In genomic region chr9:5510360-5510931, GRCh38 we compare ENCODE assay signal across 8 cellular contexts. TPM values are rescaled to one million over a fixed set of nuclear protein-coding genes. Genes with fewer than 3 reads are reported as not detected.
A peak's percentile ranks its signal among the peaks of the same experiment; 100 is the strongest.
DNase-seq lines count a peak whose midpoint lies in the region; ATAC-seq, FAIRE-seq and TF ChIP-seq lines count a peak whose summit lies in the region.

Gene PDCD1LG2, plus strand, starts transcription at chr9:5510531. Its CDS starts 12,016 bp downstream, at chr9:5522547.

- H3K27me3 ChIP-seq in brain microvascular endothelial cell (replicated peaks) (no peaks in the 10 kb centered on the region), mesenchymal stem cell (ENCODE audit: control insufficient read depth in 1 of 2, insufficient read depth in 1 of 2, low read length in 2 of 2) (no peaks in the 10 kb centered on the region), thyroid gland (no peaks in the 10 kb centered on the region), neuronal stem cell (ENCODE audit: control insufficient read depth in 3 of 3, insufficient read depth in 3 of 3, low read depth in 1 of 3, low read length in 3 of 3) (no peaks in the 10 kb centered on the region)

- H3K9ac ChIP-seq in mesenchymal stem cell (ENCODE audit: low read length) = peak within 1 kb of the TSS; percentile 93
- no peak within 1 kb of the TSS for H3K9ac ChIP-seq in neuronal stem cell (ENCODE audit: low read depth, low read length, poor library complexity)

- H3K4me1 ChIP-seq in mesenchymal stem cell (ENCODE audit: control insufficient read depth, insufficient read depth, low read depth, low read length) = peaks cover 10% of the 10 kb centered on the region
- H3K4me1 ChIP-seq in thyroid gland = peaks cover 0 to 11% of the 10 kb centered on the region in 2 donors
- H3K4me1 ChIP-seq in neuronal stem cell (ENCODE audit: control insufficient read depth in 2 of 2, insufficient read depth in 1 of 2, low read depth in 1 of 2, low read length in 2 of 2) = peaks cover 0 to 3% of the 10 kb centered on the region in 2 donors

- intact Hi-C loops in thyroid gland (cut with DNase I) = no loop called here

- peaks cover 8% of the 10 kb centered on the region for H3K79me1 ChIP-seq in mesenchymal stem cell (replicated peaks; ENCODE audit: low read length, poor library complexity, severe bottlenecking)
- no peaks in the 10 kb centered on the region for H3K79me1 ChIP-seq in neuronal stem cell (ENCODE audit: low read depth, low read length)

- peak; percentile 85 for FAIRE-seq in GM12891 (lab: Jason Lieb, UNC)

- H3K27ac ChIP-seq in brain microvascular endothelial cell (peak within 1 kb of the TSS; percentile 92), mesenchymal stem cell (ENCODE audit: low read length, poor library complexity, severe bottlenecking) (peak within 1 kb of the TSS; percentile 91), thyroid gland (peak within 1 kb of the TSS in 2 of 3 donors; percentile 15 to 31), neuronal stem cell (replicated peaks; ENCODE audit: low read length) (no peak within 1 kb of the TSS)

- peak within 1 kb of the TSS; percentile 2 for H2AFZ ChIP-seq in mesenchymal stem cell (ENCODE audit: low read depth, low read length)
- no peak within 1 kb of the TSS for H2AFZ ChIP-seq in neuronal stem cell (ENCODE audit: low read length)

- H3K36me3 ChIP-seq in brain microvascular endothelial cell (replicated peaks) (no peaks in the 10 kb centered on the region), mesenchymal stem cell (ENCODE audit: control insufficient read depth in 1 of 2, insufficient read depth in 2 of 2, low read depth in 1 of 2, low read length in 2 of 2) (no peaks in the 10 kb centered on the region), thyroid gland (no peaks in the 10 kb centered on the region), neuronal stem cell (replicated peaks in 1 of 2; ENCODE audit: control insufficient read depth in 2 of 2, insufficient read depth in 2 of 2, low read length in 2 of 2) (no peaks in the 10 kb centered on the region)

- no peak within 1 kb of the TSS for H3K23ac ChIP-seq in mesenchymal stem cell (ENCODE audit: low read length in 2 of 2)
- no peak within 1 kb of the TSS for H3K23ac ChIP-seq in neuronal stem cell (ENCODE audit: low read depth, low read length, poor library complexity)

- H2AK5ac ChIP-seq in mesenchymal stem cell (ENCODE audit: low read length, severe bottlenecking) (peak within 1 kb of the TSS; percentile 25), neuronal stem cell (ENCODE audit: low read depth, low read length) (no peak within 1 kb of the TSS)

- H3K4me3 ChIP-seq in brain microvascular endothelial cell (ENCODE audit: low read depth, low read length) (peak within 1 kb of the TSS; percentile 28), mesenchymal stem cell (ENCODE audit: insufficient read depth in 1 of 2, low read depth in 1 of 2, low read length in 2 of 2) (peak within 1 kb of the TSS in 1 of 2 experiments; percentile 84), thyroid gland (replicated peaks in 1 of 3) (peak within 1 kb of the TSS in 1 of 3 donors; percentile 6), neuronal stem cell (ENCODE audit: low read length in 2 of 2) (no peak within 1 kb of the TSS)

- TF ChIP-seq POLR2A in GM12891 (IDR thresholded peaks at IDR 0.05; ENCODE audit: low read depth, low read length) (no peak), thyroid gland (IDR thresholded peaks at IDR 0.05) (no peak)

- peak within 1 kb of the TSS; percentile 96 for H4K8ac ChIP-seq in mesenchymal stem cell (ENCODE audit: low read length)
- no peak within 1 kb of the TSS for H4K8ac ChIP-seq in neuronal stem cell (ENCODE audit: low read depth, low read length)

- H3K9me3 ChIP-seq in mesenchymal stem cell (ENCODE audit: control insufficient read depth, low read length) (no peaks in the 10 kb centered on the region), thyroid gland (no peaks in the 10 kb centered on the region), neuronal stem cell (replicated peaks in 1 of 2; ENCODE audit: control insufficient read depth in 2 of 2, insufficient read depth in 1 of 2, low read depth in 1 of 2, low read length in 2 of 2) (no peaks in the 10 kb centered on the region)

- H3K4me2 ChIP-seq in mesenchymal stem cell (ENCODE audit: low read length, poor library complexity, severe bottlenecking) (peak within 1 kb of the TSS; percentile 18), neuronal stem cell (ENCODE audit: insufficient read depth, low read length, poor library complexity, severe bottlenecking) (no peak within 1 kb of the TSS)

- H3K18ac ChIP-seq in mesenchymal stem cell (ENCODE audit: low read depth in 1 of 2, low read length in 2 of 2) = peak within 1 kb of the TSS; percentile 70 to 81
- H3K18ac ChIP-seq in neuronal stem cell (ENCODE audit: low read length) = no peak within 1 kb of the TSS

- no peak within 1 kb of the TSS for H3K14ac ChIP-seq in mesenchymal stem cell (ENCODE audit: low read length in 2 of 2)
- H3K14ac ChIP-seq in neuronal stem cell (ENCODE audit: low read length) = no peak within 1 kb of the TSS

- H3K4ac ChIP-seq in mesenchymal stem cell (ENCODE audit: low read depth in 1 of 2, low read length in 2 of 2) = peak within 1 kb of the TSS; percentile 57 to 84
- no peak within 1 kb of the TSS for H3K4ac ChIP-seq in neuronal stem cell (ENCODE audit: low read length)

- no peak for DNase-seq in GM12891 (ENCODE audit: insufficient read length, low spot score)
- peak; percentile 74 for DNase-seq in MV-4-11 (lab: John Stamatoyannopoulos, UW)
- peak; percentile 56 for DNase-seq in brain microvascular endothelial cell
- DNase-seq in mesenchymal stem cell = peak; percentile 89
- no peak for DNase-seq in thyroid gland
- no peak for DNase-seq in neuronal stem cell (ENCODE audit: low spot score)
- DNase-seq in AML-193 (lab: John Stamatoyannopoulos, UW) = no peak

- H4K91ac ChIP-seq in mesenchymal stem cell (ENCODE audit: low read length) = peak within 1 kb of the TSS; percentile 74
- H4K91ac ChIP-seq in neuronal stem cell (ENCODE audit: low read depth, low read length, poor library complexity) = no peak within 1 kb of the TSS

- 0% methylated on average over 3 of the region's 4 CpGs for WGBS in mesenchymal stem cell
- 50 to 60% methylated on average over 4 of the region's 4 CpGs for WGBS in thyroid gland, 2 donors
- no CpG with 5 or more reads among the region's 4 CpGs for WGBS in neuronal stem cell (ENCODE audit: extremely low coverage in 2 of 2, insufficient read length in 2 of 2, insufficient replicate concordance in 1 of 2), 2 donors

- in situ Hi-C loops in brain microvascular endothelial cell (cut with HindIII; ENCODE audit: low pct_ligation_motif_present, low sequenced_read_pairs) = no loop called here

- H2BK5ac ChIP-seq in mesenchymal stem cell (ENCODE audit: low read depth, low read length, poor library complexity, severe bottlenecking) = peak within 1 kb of the TSS; percentile 81
- H2BK5ac ChIP-seq in neuronal stem cell (ENCODE audit: low read length) = no peak within 1 kb of the TSS

- peak; percentile 84 for ATAC-seq in GM21723 (IDR thresholded peaks at IDR 0.05; ENCODE audit: unreplicated experiment)

- H2BK120ac ChIP-seq in mesenchymal stem cell (ENCODE audit: low read depth, low read length) (peak within 1 kb of the TSS; percentile 81), neuronal stem cell (ENCODE audit: low read depth, low read length) (no peak within 1 kb of the TSS)

- peak within 1 kb of the TSS; percentile 81 to 100 for H2BK12ac ChIP-seq in mesenchymal stem cell (ENCODE audit: low read length in 2 of 2)
- H2BK12ac ChIP-seq in neuronal stem cell (ENCODE audit: low read length) = no peak within 1 kb of the TSS

- no peak for TF ChIP-seq CTCF in brain microvascular endothelial cell (IDR thresholded peaks at IDR 0.05; ENCODE audit: low read depth, low read length, missing control alignments)
- TF ChIP-seq CTCF in thyroid gland (IDR thresholded peaks at IDR 0.05) = no peak

- H2BK15ac ChIP-seq in mesenchymal stem cell (ENCODE audit: low read depth, poor library complexity, severe bottlenecking) = no peak within 1 kb of the TSS
- no peak within 1 kb of the TSS for H2BK15ac ChIP-seq in neuronal stem cell (ENCODE audit: low read length)

TF ChIP-seq in GM12891, 5 proteins besides CTCF, POLR2A, EP300 and RAD21:
- no peak for TF ChIP-seq POU2F2 (IDR thresholded peaks at IDR 0.05; ENCODE audit: low read depth, low read length)
- peak; percentile 28; the same call in 1 of the 2 replicates for TF ChIP-seq TAF1 (IDR thresholded peaks at IDR 0.05; ENCODE audit: low read depth, low read length)
- TF ChIP-seq POLR2AphosphoS5 (IDR thresholded peaks at IDR 0.05; ENCODE audit: low read depth, low read length) = no peak
- TF ChIP-seq SPI1 (IDR thresholded peaks at IDR 0.05; ENCODE audit: low read depth, low read length) = peak; percentile 96
- TF ChIP-seq PAX5 (IDR thresholded peaks at IDR 0.05; ENCODE audit: insufficient read depth, low read length, severe bottlenecking) = no peak

RNA-seq across cellular contexts. Expression of gene PDCD1LG2, which starts in this region (rescaled TPM):
- 1.2 TPM for polyA plus RNA-seq in GM12891 (2012; ENCODE audit: low read depth, missing spikeins)
- 15.2 TPM for polyA plus RNA-seq in mesenchymal stem cell (2013, experiment 1 of 2)
- 15.5 TPM for polyA plus RNA-seq in mesenchymal stem cell (2013, experiment 2 of 2)
- 1 to 10 TPM in 3 of 4 donors, under 1 TPM in 1; 0.78 to 2.6 (median 1.6) TPM for total RNA-seq in thyroid gland
- not detected for polyA plus RNA-seq in neuronal stem cell (2013, experiment 1 of 2)
- polyA plus RNA-seq in neuronal stem cell (2013, experiment 2 of 2) = not detected

Comparison
In these comparisons a context has a peak if more than half of its experiments do, and no peak if none do; other contexts are left out.
1. DNase-seq: peak in MV-4-11 (single experiment), brain microvascular endothelial cell (single experiment) and mesenchymal stem cell (single experiment); none in GM12891 (single experiment), thyroid gland (0 of 2), neuronal stem cell (single experiment) and AML-193 (0 of 2).